ENCODE assay signal across 20 cellular contexts in the genomic region with DNA sequence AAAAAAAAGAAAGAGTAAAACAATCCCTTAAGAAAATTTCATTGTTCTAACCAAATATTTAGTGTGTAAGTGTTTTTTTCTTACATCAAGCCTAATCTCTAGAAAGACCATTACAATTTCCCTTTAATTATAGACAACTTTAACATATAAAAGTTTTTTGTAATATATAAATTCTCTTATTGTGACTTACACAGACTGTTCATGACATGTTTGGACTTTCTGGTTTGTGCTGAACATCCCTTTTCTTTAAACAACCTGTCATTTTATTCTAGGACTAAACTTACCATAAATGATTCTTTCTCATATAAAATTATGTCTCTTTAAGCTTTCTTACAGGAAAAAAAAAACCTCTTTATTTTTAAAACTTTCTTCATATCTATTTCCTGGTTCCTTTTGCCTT. TPM values are rescaled to one million over a fixed set of nuclear protein-coding genes. Genes with fewer than 3 reads are reported as not detected.
DNase-seq lines count a peak whose midpoint lies in the region; ATAC-seq lines count a peak whose summit lies in the region.
"Had no signal": no experiment of that assay in that cellular context is flagged by ENCODE, and none has a peak within 500 bp of the region (broad histone marks: within the 10 kb centered on the region; RNA-seq: fewer than 3 reads in every experiment).

No MANE protein-coding gene starts in this region.

- H3K4me1 ChIP-seq in HUES64 (ENCODE audit: insufficient read depth, low read length) (no peaks in the 10 kb centered on the region; the same call in 1 of the 2 replicates), mesendoderm (ENCODE audit: control insufficient read depth, low read depth, low read length) (no peaks in the 10 kb centered on the region)
- H3K4me1 ChIP-seq: BLaER1, SJSA1 had no signal

- H3K36me3 Mint-ChIP-seq in activated naive CD8-positive, alpha-beta T cell treated with anti-CD3 and anti-CD28 coated beads, Interleukin-2, amount 50 U/mL, for 24 hours (ENCODE audit: low read depth) = peaks cover 7% of the 10 kb centered on the region

- H3K27ac ChIP-seq in HUES64 (ENCODE audit: low read depth, low read length) = no peak overlapping the region
- H3K27ac ChIP-seq in mesendoderm (ENCODE audit: low read depth, low read length) = no peak overlapping the region
- H3K27ac ChIP-seq: BLaER1, HL-60, SJSA1 had no signal

- no peaks in the 10 kb centered on the region; the same call in 1 of the 2 replicates for H3K36me3 ChIP-seq in HUES64 (ENCODE audit: insufficient read depth, low read length)
- H3K36me3 ChIP-seq in mesendoderm (ENCODE audit: control insufficient read depth, insufficient read depth, low read length) = no peaks in the 10 kb centered on the region
- H3K36me3 ChIP-seq: BLaER1, SJSA1 had no signal

- no peak overlapping the region for H2BK5ac ChIP-seq in mesendoderm (ENCODE audit: low read length)

- H3K79me1 ChIP-seq in mesendoderm (ENCODE audit: low read length) = no peaks in the 10 kb centered on the region

- no peak overlapping the region for H3K4me3 Mint-ChIP-seq in activated naive CD8-positive, alpha-beta T cell treated with anti-CD3 and anti-CD28 coated beads, Interleukin-2, amount 50 U/mL, for 24 hours
- H3K4me3 Mint-ChIP-seq: CD8-positive, alpha-beta memory T cell had no signal

- H3K9me3 ChIP-seq in HUES64 (ENCODE audit: insufficient read depth, low read depth, low read length) = peaks cover 45% of the 10 kb centered on the region
- H3K9me3 ChIP-seq: SJSA1 had no signal

- H3K4me1 Mint-ChIP-seq in activated naive CD8-positive, alpha-beta T cell treated with anti-CD3 and anti-CD28 coated beads, Interleukin-2, amount 50 U/mL, for 24 hours = peaks cover 28% of the 10 kb centered on the region

- H2BK120ac ChIP-seq in mesendoderm (ENCODE audit: low read depth, low read length) = no peak overlapping the region

- H3K9me3 Mint-ChIP-seq in activated naive CD8-positive, alpha-beta T cell treated with anti-CD3 and anti-CD28 coated beads, Interleukin-2, amount 50 U/mL, for 24 hours = peaks cover 16% of the 10 kb centered on the region

- H3K4me2 ChIP-seq in mesendoderm (ENCODE audit: low read length) = no peak overlapping the region
- H3K4me2 ChIP-seq: BLaER1 had no signal

- H3K23ac ChIP-seq in mesendoderm (ENCODE audit: low read length) = no peak overlapping the region

- H3K27me3 ChIP-seq in HUES64 (ENCODE audit: insufficient read depth, low read length) (no peaks in the 10 kb centered on the region), mesendoderm (ENCODE audit: insufficient read depth, low read length, poor library complexity) (no peaks in the 10 kb centered on the region)
- H3K27me3 ChIP-seq: BLaER1, SJSA1 had no signal

- H3K4me3 ChIP-seq in HUES64 (ENCODE audit: low read length) (0 out of 2 replicates have a peak overlapping the region, but pooled peaks have one; percentile 16), mesendoderm (ENCODE audit: low read length) (no peak overlapping the region)
- H3K4me3 ChIP-seq: BLaER1, SJSA1 had no signal

- H3K4ac ChIP-seq in mesendoderm (ENCODE audit: low read depth, low read length) = no peak overlapping the region

- H3K27me3 Mint-ChIP-seq in activated naive CD8-positive, alpha-beta T cell treated with anti-CD3 and anti-CD28 coated beads, Interleukin-2, amount 50 U/mL, for 24 hours = no peaks in the 10 kb centered on the region

- H4K8ac ChIP-seq in mesendoderm (ENCODE audit: low read depth, low read length) = no peak overlapping the region

- no peaks in the 10 kb centered on the region for H3K79me2 ChIP-seq in mesendoderm (ENCODE audit: control insufficient read depth, insufficient read depth, low read length)

- H2AK5ac ChIP-seq in mesendoderm (ENCODE audit: low read length) = no peak overlapping the region

- no peak overlapping the region for H3K9ac ChIP-seq in HUES64 (ENCODE audit: low read depth, low read length)
- H3K9ac ChIP-seq in mesendoderm (ENCODE audit: low read length) = no peak overlapping the region
- H3K9ac ChIP-seq: BLaER1 had no signal

- H4K5ac ChIP-seq in mesendoderm (ENCODE audit: low read length) = no peak overlapping the region

- H3K56ac ChIP-seq in mesendoderm (ENCODE audit: low read length) = no peak overlapping the region

- DNase-seq in DMS53 (lab: John Stamatoyannopoulos, UW) (peak; percentile 17), DMS53 treated with DMSO at 0.1 percent for 48 hours (lab: John Stamatoyannopoulos, UW; ENCODE audit: unreplicated experiment) (no peak), RKO (ENCODE audit: low spot score) (peak; percentile 22), mesendoderm (peak; percentile 58), NCI-H345 (lab: John Stamatoyannopoulos, UW) (no peak)
- no peak for DNase-seq in effector CD8-positive, alpha-beta T cell (lab: John Stamatoyannopoulos, UW)
- no peak for DNase-seq in activated naive CD8-positive, alpha-beta T cell treated with anti-CD3 and anti-CD28 coated beads, Interleukin-2, amount 50 U/mL, for 24 hours
- DNase-seq: 8988T; CD8-positive, alpha-beta memory T cell; MV-4-11; NCI-H1417 treated with DMSO at 0.1 percent for 48 hours; NCI-H1930; NCI-H524 treated with DMSO at 0.1 percent for 48 hours; NK-92 treated with Interleukin-12 subunit alpha and Interleukin-12 subunit beta, amount 100 ng/mL, for 24 hours; PC-3 had no signal

- H2BK15ac ChIP-seq in mesendoderm (replicated peaks; ENCODE audit: low read depth) = no peak overlapping the region

- H3K18ac ChIP-seq in mesendoderm (ENCODE audit: low read length) = no peak overlapping the region

- no peak for ATAC-seq in activated naive CD8-positive, alpha-beta T cell treated with anti-CD3 and anti-CD28 coated beads, Interleukin-2, amount 50 U/mL, for 24 hours
- ATAC-seq: HCT116, PC-3 had no signal

- no peak overlapping the region for H3K27ac Mint-ChIP-seq in activated naive CD8-positive, alpha-beta T cell treated with anti-CD3 and anti-CD28 coated beads, Interleukin-2, amount 50 U/mL, for 24 hours
- H3K27ac Mint-ChIP-seq: CD8-positive, alpha-beta memory T cell had no signal

RNA-seq across cellular contexts. Expression of a gene that starts 13.0 kb away (rescaled TPM):
- polyA plus RNA-seq in HUES64 (2013, experiment 1 of 2) = not detected
- polyA plus RNA-seq in HUES64 (2013, experiment 2 of 2) = not detected
- 0.06 TPM for polyA plus RNA-seq in mesendoderm (2013, experiment 1 of 2)
- 0.11 TPM for polyA plus RNA-seq in mesendoderm (2013, experiment 2 of 2)

RNA-seq across cellular contexts. Expression of a gene that starts 49.4 kb away (rescaled TPM):
- 52.5 TPM for polyA plus RNA-seq in HUES64 (2013, experiment 1 of 2)
- polyA plus RNA-seq in HUES64 (2013, experiment 2 of 2) = 50.0 TPM
- polyA plus RNA-seq in mesendoderm (2013, experiment 1 of 2) = 45.6 TPM
- 49.0 TPM for polyA plus RNA-seq in mesendoderm (2013, experiment 2 of 2)

RNA-seq across cellular contexts. Expression of a gene that starts 49.5 kb away (rescaled TPM):
- 32.5 TPM for polyA plus RNA-seq in HUES64 (2013, experiment 1 of 2)
- 34.9 TPM for polyA plus RNA-seq in HUES64 (2013, experiment 2 of 2)
- polyA plus RNA-seq in mesendoderm (2013, experiment 1 of 2) = 16.2 TPM
- polyA plus RNA-seq in mesendoderm (2013, experiment 2 of 2) = 15.9 TPM

Comparison
In these comparisons a context has a peak if more than half of its experiments do, and no peak if none do; other contexts are left out.
1. DNase-seq: peak in DMS53 (single experiment), RKO (single experiment) and mesendoderm (single experiment); none in DMS53 treated with DMSO at 0.1 percent for 48 hours (single experiment), NCI-H345 (single experiment), effector CD8-positive, alpha-beta T cell (single experiment) and activated naive CD8-positive, alpha-beta T cell treated with anti-CD3 and anti-CD28 coated beads, Interleukin-2, amount 50 U/mL, for 24 hours (single experiment).